13 cellular contexts compared by ENCODE assay signal in genomic region chr4:25900310-25900709, GRCh38.
"Had no signal": no experiment of that assay in that cellular context is flagged by ENCODE, and none has a peak within 500 bp of the region (broad histone marks: within the 10 kb centered on the region; RNA-seq: fewer than 3 reads in every experiment).

No MANE protein-coding gene starts in this region.

- H3K4me3 ChIP-seq: dorsolateral prefrontal cortex, gastroesophageal sphincter, tibial nerve had no signal

- H3K4me1 ChIP-seq: gastroesophageal sphincter had no signal

- ATAC-seq: gastroesophageal sphincter; stimulated activated naive CD8-positive, alpha-beta T cell treated with anti-CD3 and anti-CD28 coated beads, Interleukin-15, Interleukin-2, amounts not matched to agents 100 U/mL and 50 U/mL, for 24 hours had no signal

- H3K27me3 ChIP-seq: dorsolateral prefrontal cortex, gastroesophageal sphincter, tibial nerve had no signal

- DNase-seq: activated CD4-positive, alpha-beta T cell treated with anti-CD3 and anti-CD28 coated beads, Interleukin-2, amount 50 U/mL, for 1 hour; activated CD4-positive, CD25-positive, alpha-beta regulatory T cell; activated CD8-positive, alpha-beta memory T cell treated with anti-CD3 and anti-CD28 coated beads for 24 hours; activated CD8-positive, alpha-beta memory T cell treated with anti-CD3 and anti-CD28 coated beads, Interleukin-2, amount 50 U/mL, for 48 hours; activated gamma-delta T cell treated with Interleukin-2 at 50 U/mL for 16 hours; amniotic stem cell; nephron progenitor cell; stimulated activated naive CD8-positive, alpha-beta T cell treated with anti-CD3 and anti-CD28 coated beads, Interleukin-15, Interleukin-2, amounts not matched to agents 100 U/mL and 50 U/mL, for 24 hours had no signal

- H3K36me3 Mint-ChIP-seq: activated naive CD4-positive, alpha-beta T cell treated with anti-CD3 and anti-CD28 coated beads, Interleukin-2, amount 50 U/mL, for 72 hours had no signal

- H3K27ac ChIP-seq: dorsolateral prefrontal cortex, epithelial cell of prostate, gastroesophageal sphincter, tibial nerve had no signal

- H3K9me3 ChIP-seq: gastroesophageal sphincter, tibial nerve had no signal

- H3K36me3 ChIP-seq: gastroesophageal sphincter, tibial nerve had no signal

- H3K9me3 Mint-ChIP-seq: activated naive CD4-positive, alpha-beta T cell treated with anti-CD3 and anti-CD28 coated beads, Interleukin-2, amount 50 U/mL, for 72 hours; nephron progenitor cell had no signal

- H3K27ac Mint-ChIP-seq: activated naive CD4-positive, alpha-beta T cell treated with anti-CD3 and anti-CD28 coated beads, Interleukin-2, amount 50 U/mL, for 72 hours; nephron progenitor cell had no signal

- H3K4me3 Mint-ChIP-seq: nephron progenitor cell had no signal
